In the genomic region with DNA sequence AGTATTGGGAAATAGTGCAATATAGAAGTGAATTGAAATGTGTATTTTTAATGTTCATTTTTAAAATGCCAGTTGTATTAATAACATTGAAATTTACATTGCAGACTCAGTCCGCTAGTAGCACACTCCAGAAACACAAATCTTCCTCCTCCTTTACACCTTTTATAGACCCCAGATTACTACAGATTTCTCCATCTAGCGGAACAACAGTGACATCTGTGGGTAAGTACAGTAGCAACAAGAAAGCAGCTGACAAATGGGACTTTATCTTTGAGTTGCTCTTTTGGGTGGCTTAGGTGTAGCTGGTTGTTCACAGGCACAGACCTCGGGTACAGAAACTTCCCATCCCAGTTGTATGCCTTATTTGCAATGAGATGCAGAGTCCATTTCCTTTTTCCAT, we compare ENCODE assay signal across 10 cellular contexts.
A peak's percentile ranks its signal among the peaks of the same experiment; 100 is the strongest.
DNase-seq lines count a peak whose midpoint lies in the region; ATAC-seq, FAIRE-seq and TF ChIP-seq lines count a peak whose summit lies in the region.
"Had no signal": no experiment of that assay in that cellular context is flagged by ENCODE, and none has a peak within 500 bp of the region (broad histone marks: within the 10 kb centered on the region; RNA-seq: fewer than 3 reads in every experiment).

No MANE protein-coding gene starts in this region.

- TF ChIP-seq POLR2A in endothelial cell of umbilical vein (IDR thresholded peaks at IDR 0.05; ENCODE audit: low read depth, low read length): no peak

- TF ChIP-seq CTCF in 22Rv1 (IDR thresholded peaks at IDR 0.05) (peak; percentile 29), OCI-LY1 (IDR thresholded peaks at IDR 0.05; ENCODE audit: low read length) (peak; percentile 44; the same call in 1 of the 2 replicates), endothelial cell of umbilical vein (IDR thresholded peaks at IDR 0.05; ENCODE audit: extremely low read depth in 1 of 2, insufficient read depth in 1 of 2, low read depth in 1 of 2, low read length in 2 of 2) (no peak), lower lobe of right lung (IDR thresholded peaks at IDR 0.05) (no peak)

- H3K9me3 ChIP-seq in OCI-LY1 (ENCODE audit: low read length) (no peaks in the 10 kb centered on the region), endothelial cell of umbilical vein (replicated peaks; ENCODE audit: control insufficient read depth, insufficient read depth, low read length) (no peaks in the 10 kb centered on the region), lower lobe of right lung (no peaks in the 10 kb centered on the region)

- CTCF ChIA-PET in endothelial cell of umbilical vein (lab: Charles Lee): interaction anchor here (0.8 to 1.6 kb wide), 6 partner anchors 8 to 531 kb away, joined by 3 to 12 read pairs (median 5); no protein-coding TSS in a partner anchor

- no peaks in the 10 kb centered on the region for H3K9me1 ChIP-seq in endothelial cell of umbilical vein (replicated peaks; ENCODE audit: control insufficient read depth, extremely low read depth, insufficient read depth, low read length)

- no TSS peak for BruUV-seq in endothelial cell of umbilical vein (replicated peaks; lab: Mats Ljungman, UMichigan)

- intact Hi-C loops in endothelial cell of umbilical vein (cut with micrococcal nuclease) (no loop called here), lower lobe of right lung (cut with DNase I) (no loop called here)

- H3K27me3 ChIP-seq in OCI-LY1 (ENCODE audit: insufficient read depth, low read length) (no peaks in the 10 kb centered on the region), endothelial cell of umbilical vein (ENCODE audit: control insufficient read depth in 2 of 2, insufficient read depth in 2 of 2, low read length in 2 of 2) (no peaks in the 10 kb centered on the region), lower lobe of right lung (ENCODE audit: low read depth) (no peaks in the 10 kb centered on the region)

- no peak for ATAC-seq in lower lobe of right lung
- no peak for ATAC-seq in HG03039 (IDR thresholded peaks at IDR 0.05; ENCODE audit: unreplicated experiment)

- H3K27ac ChIP-seq in 22Rv1 (no peak overlapping the region), OCI-LY1 (ENCODE audit: low read depth, low read length, poor library complexity, severe bottlenecking) (no peak overlapping the region), endothelial cell of umbilical vein (ENCODE audit: insufficient read depth, low read depth, low read length) (no peak overlapping the region), lower lobe of right lung (no peak overlapping the region)

- FAIRE-seq in endothelial cell of umbilical vein (lab: Jason Lieb, UNC): peak; percentile 63

- H3F3A ChIP-seq in OCI-LY1 (ENCODE audit: insufficient read depth, low read length): no peaks in the 10 kb centered on the region

- DNase-seq in ELR (ENCODE audit: low read depth) (peak; percentile 20), endothelial cell of umbilical vein (ENCODE audit: low read depth, low spot score) (no peak), foreskin melanocyte (no peak), lower lobe of right lung (no peak)
- no peak for DNase-seq in activated CD8-positive, alpha-beta memory T cell treated with anti-CD3 and anti-CD28 coated beads, Interleukin-2, amount 50 U/mL, for 4 hours
- DNase-seq: activated T-cell treated with anti-CD3 and anti-CD28 coated beads, Interleukin-2, amount 50 U/mL, for 48 hours; NCI-H1436 treated with DMSO at 0.1 percent for 48 hours had no signal

- H3K79me2 ChIP-seq in OCI-LY1 (ENCODE audit: insufficient read depth, low read length) (no peaks in the 10 kb centered on the region), endothelial cell of umbilical vein (ENCODE audit: control insufficient read depth, insufficient read depth, low read length) (peaks cover 19% of the 10 kb centered on the region)

- H3K9me2 ChIP-seq in OCI-LY1 (ENCODE audit: low read depth, low read length): no peaks in the 10 kb centered on the region

- H3K4me3 ChIP-seq in OCI-LY1 (ENCODE audit: low read depth, low read length, poor library complexity, severe bottlenecking) (no peak overlapping the region), endothelial cell of umbilical vein (replicated peaks in 1 of 3; ENCODE audit: insufficient read depth in 1 of 3, low read depth in 1 of 3, low read length in 3 of 3) (no peak overlapping the region), lower lobe of right lung (no peak overlapping the region)

- H3K36me3 ChIP-seq in OCI-LY1 (ENCODE audit: insufficient read depth, low read length) (peaks cover 66% of the 10 kb centered on the region; the same call in 1 of the 2 replicates), endothelial cell of umbilical vein (ENCODE audit: control insufficient read depth in 2 of 2, extremely low read depth in 1 of 2, insufficient read depth in 2 of 2, low read length in 2 of 2) (peaks cover 42 to 60% of the 10 kb centered on the region in 2 experiments), lower lobe of right lung (peaks cover 100% of the 10 kb centered on the region)

- POLR2A ChIA-PET in endothelial cell of umbilical vein (lab: Charles Lee): no interaction called here

- H4K20me1 ChIP-seq in OCI-LY1 (ENCODE audit: insufficient read depth, low read length) (no peaks in the 10 kb centered on the region), endothelial cell of umbilical vein (replicated peaks; ENCODE audit: control insufficient read depth, extremely low read depth, insufficient read depth, low read length) (peaks cover 2% of the 10 kb centered on the region)

- H3K9ac ChIP-seq in OCI-LY1 (ENCODE audit: low read length) (no peak overlapping the region), endothelial cell of umbilical vein (replicated peaks; ENCODE audit: extremely low read depth, insufficient read depth, low read length) (no peak overlapping the region)

- no peak overlapping the region for H3K4me2 ChIP-seq in OCI-LY1 (ENCODE audit: low read length)
- H3K4me2 ChIP-seq in endothelial cell of umbilical vein (ENCODE audit: insufficient read depth, low read length): no peak overlapping the region

- H2AFZ ChIP-seq in OCI-LY1 (ENCODE audit: low read length) (no peak overlapping the region), endothelial cell of umbilical vein (ENCODE audit: low read depth, low read length) (no peak overlapping the region)

- dilution Hi-C loops in endothelial cell of umbilical vein (cut with MboI; ENCODE audit: extremely low pct_ligation_motif_present, low sequenced_read_pairs): no loop called here

- no peaks in the 10 kb centered on the region for H3K4me1 ChIP-seq in OCI-LY1 (ENCODE audit: insufficient read depth, low read length, severe bottlenecking)
- no peaks in the 10 kb centered on the region for H3K4me1 ChIP-seq in endothelial cell of umbilical vein (ENCODE audit: control insufficient read depth, extremely low read depth, insufficient read depth, low read length)
- no peaks in the 10 kb centered on the region for H3K4me1 ChIP-seq in lower lobe of right lung

TF ChIP-seq in endothelial cell of umbilical vein, 7 proteins besides CTCF, POLR2A, EP300 and RAD21:
- TF ChIP-seq JUN (IDR thresholded peaks at IDR 0.05; ENCODE audit: borderline replicate concordance, insufficient read depth, insufficient read length, low read depth) (no peak), FOS (IDR thresholded peaks at IDR 0.05; ENCODE audit: borderline replicate concordance, insufficient read depth, low read length) (no peak), GATA2 (IDR thresholded peaks at IDR 0.05; ENCODE audit: insufficient read depth, insufficient read length, low read depth, low read length) (no peak), MYC (IDR thresholded peaks at IDR 0.05; ENCODE audit: low read depth, low read length) (no peak), EZH2 (IDR thresholded peaks at IDR 0.05; ENCODE audit: borderline replicate concordance, low read depth, low read length, severe bottlenecking) (no peak), POLR2AphosphoS5 (IDR thresholded peaks at IDR 0.05; ENCODE audit: insufficient read depth, low read depth, low read length) (no peak)
- TF ChIP-seq, protein P1, sequence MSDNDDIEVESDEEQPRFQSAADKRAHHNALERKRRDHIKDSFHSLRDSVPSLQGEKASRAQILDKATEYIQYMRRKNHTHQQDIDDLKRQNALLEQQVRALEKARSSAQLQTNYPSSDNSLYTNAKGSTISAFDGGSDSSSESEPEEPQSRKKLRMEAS (IDR thresholded peaks at IDR 0.05; ENCODE audit: insufficient read depth, insufficient read length): no peak

Comparison
In these comparisons a context has a peak if more than half of its experiments do, and no peak if none do; other contexts are left out.
1. CTCF ChIP-seq: peak in 22Rv1 (single experiment) and OCI-LY1 (single experiment); none in endothelial cell of umbilical vein (0 of 2) and lower lobe of right lung (single experiment).